In the genomic region with DNA sequence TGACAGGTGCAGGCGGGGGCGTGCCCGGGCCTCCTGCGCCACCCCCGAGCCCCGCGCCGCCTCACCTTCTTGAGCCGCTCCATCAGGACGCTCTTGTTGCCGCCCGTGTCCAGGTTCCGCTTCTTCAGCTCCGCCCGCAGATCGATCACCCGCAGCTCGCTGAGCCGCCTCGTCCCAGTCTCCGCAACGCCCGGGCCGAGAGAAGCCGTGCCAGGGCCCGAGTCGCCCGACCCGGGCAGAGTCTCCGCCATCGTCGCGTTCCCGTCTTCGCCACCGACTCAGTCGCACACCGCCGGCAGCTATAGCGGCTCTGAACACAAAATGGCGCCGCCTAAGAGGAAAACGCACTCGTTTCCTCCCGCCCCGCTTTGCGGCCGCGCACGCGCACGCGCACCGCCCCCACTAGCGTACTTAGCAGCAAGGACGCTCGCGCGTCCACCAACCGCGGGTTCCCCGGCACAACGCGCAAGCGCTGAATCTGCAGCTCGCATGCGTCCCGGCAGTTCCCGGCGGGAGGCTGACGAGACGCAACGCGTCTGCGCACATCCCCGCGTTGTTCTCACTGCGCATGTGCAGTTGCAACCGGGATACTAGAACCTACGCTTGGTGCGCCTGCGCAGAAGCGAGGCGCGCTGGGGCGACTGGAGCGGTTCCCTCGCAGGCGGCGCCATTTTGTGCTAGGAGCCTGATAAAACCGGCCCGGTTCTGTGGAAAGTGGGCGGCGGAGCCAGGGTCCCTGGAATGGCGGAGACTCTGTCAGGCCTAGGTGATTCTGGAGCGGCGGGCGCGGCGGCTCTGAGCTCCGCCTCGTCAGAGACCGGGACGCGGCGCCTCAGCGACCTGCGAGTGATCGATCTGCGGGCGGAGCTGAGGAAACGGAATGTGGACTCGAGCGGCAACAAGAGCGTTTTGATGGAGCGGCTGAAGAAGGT, we compare ENCODE assay signal across 1 cellular context.
A peak's percentile ranks its signal among the peaks of the same experiment; 100 is the strongest.
TF ChIP-seq lines count a peak whose summit lies in the region.

A gene (plus strand): TSS at position 619 of the 932 bp plus-strand sequence. CDS start 123 bp downstream, at position 742.
A gene (minus strand): TSS at position 312 of the 932 bp plus-strand sequence. CDS start 61 bp downstream, at position 251.

TF ChIP-seq in WTC11, 78 proteins besides CTCF, POLR2A, EP300 and RAD21 (continued from another document):
- TF ChIP-seq, protein P1, sequence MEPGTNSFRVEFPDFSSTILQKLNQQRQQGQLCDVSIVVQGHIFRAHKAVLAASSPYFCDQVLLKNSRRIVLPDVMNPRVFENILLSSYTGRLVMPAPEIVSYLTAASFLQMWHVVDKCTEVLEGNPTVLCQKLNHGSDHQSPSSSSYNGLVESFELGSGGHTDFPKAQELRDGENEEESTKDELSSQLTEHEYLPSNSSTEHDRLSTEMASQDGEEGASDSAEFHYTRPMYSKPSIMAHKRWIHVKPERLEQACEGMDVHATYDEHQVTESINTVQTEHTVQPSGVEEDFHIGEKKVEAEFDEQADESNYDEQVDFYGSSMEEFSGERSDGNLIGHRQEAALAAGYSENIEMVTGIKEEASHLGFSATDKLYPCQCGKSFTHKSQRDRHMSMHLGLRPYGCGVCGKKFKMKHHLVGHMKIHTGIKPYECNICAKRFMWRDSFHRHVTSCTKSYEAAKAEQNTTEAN (CRISPR knock-in tag; IDR thresholded peaks at IDR 0.05) = 0 out of 2 replicates have a peak, but pooled peaks have one; percentile 29
- TF ChIP-seq FOXK1 (CRISPR knock-in tag; IDR thresholded peaks at IDR 0.05) = peak; percentile 81; the same call in 1 of the 2 replicates
- TF ChIP-seq, protein P2, sequence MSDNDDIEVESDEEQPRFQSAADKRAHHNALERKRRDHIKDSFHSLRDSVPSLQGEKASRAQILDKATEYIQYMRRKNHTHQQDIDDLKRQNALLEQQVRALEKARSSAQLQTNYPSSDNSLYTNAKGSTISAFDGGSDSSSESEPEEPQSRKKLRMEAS (CRISPR knock-in tag; IDR thresholded peaks at IDR 0.05) = peak; percentile 85
- TF ChIP-seq, protein P3, sequence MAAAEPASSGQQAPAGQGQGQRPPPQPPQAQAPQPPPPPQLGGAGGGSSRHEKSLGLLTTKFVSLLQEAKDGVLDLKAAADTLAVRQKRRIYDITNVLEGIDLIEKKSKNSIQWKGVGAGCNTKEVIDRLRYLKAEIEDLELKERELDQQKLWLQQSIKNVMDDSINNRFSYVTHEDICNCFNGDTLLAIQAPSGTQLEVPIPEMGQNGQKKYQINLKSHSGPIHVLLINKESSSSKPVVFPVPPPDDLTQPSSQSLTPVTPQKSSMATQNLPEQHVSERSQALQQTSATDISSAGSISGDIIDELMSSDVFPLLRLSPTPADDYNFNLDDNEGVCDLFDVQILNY (CRISPR knock-in tag; IDR thresholded peaks at IDR 0.05) = peak; percentile 48; the same call in 1 of the 2 replicates
- TF ChIP-seq NFE2L1 (CRISPR knock-in tag; IDR thresholded peaks at IDR 0.05) = no peak
- TF ChIP-seq SP1 (CRISPR knock-in tag; conservative IDR thresholded peaks at IDR 0.05) = peak; percentile 71
- peak; percentile 32; the same call in 1 of the 2 replicates for TF ChIP-seq SMAD3 (CRISPR knock-in tag; IDR thresholded peaks at IDR 0.05; ENCODE audit: borderline replicate concordance)
- TF ChIP-seq JAZF1 (CRISPR knock-in tag; IDR thresholded peaks at IDR 0.05) = no peak
- TF ChIP-seq ZNF232 (CRISPR knock-in tag; IDR thresholded peaks at IDR 0.05) = no peak
- TF ChIP-seq HMGA2 (CRISPR knock-in tag; IDR thresholded peaks at IDR 0.05) = no peak
- TF ChIP-seq, protein P4, sequence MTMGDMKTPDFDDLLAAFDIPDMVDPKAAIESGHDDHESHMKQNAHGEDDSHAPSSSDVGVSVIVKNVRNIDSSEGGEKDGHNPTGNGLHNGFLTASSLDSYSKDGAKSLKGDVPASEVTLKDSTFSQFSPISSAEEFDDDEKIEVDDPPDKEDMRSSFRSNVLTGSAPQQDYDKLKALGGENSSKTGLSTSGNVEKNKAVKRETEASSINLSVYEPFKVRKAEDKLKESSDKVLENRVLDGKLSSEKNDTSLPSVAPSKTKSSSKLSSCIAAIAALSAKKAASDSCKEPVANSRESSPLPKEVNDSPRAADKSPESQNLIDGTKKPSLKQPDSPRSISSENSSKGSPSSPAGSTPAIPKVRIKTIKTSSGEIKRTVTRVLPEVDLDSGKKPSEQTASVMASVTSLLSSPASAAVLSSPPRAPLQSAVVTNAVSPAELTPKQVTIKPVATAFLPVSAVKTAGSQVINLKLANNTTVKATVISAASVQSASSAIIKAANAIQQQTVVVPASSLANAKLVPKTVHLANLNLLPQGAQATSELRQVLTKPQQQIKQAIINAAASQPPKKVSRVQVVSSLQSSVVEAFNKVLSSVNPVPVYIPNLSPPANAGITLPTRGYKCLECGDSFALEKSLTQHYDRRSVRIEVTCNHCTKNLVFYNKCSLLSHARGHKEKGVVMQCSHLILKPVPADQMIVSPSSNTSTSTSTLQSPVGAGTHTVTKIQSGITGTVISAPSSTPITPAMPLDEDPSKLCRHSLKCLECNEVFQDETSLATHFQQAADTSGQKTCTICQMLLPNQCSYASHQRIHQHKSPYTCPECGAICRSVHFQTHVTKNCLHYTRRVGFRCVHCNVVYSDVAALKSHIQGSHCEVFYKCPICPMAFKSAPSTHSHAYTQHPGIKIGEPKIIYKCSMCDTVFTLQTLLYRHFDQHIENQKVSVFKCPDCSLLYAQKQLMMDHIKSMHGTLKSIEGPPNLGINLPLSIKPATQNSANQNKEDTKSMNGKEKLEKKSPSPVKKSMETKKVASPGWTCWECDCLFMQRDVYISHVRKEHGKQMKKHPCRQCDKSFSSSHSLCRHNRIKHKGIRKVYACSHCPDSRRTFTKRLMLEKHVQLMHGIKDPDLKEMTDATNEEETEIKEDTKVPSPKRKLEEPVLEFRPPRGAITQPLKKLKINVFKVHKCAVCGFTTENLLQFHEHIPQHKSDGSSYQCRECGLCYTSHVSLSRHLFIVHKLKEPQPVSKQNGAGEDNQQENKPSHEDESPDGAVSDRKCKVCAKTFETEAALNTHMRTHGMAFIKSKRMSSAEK (CRISPR knock-in tag; IDR thresholded peaks at IDR 0.05; ENCODE audit: borderline replicate concordance) = no peak
- TF ChIP-seq GTF2I (CRISPR knock-in tag; conservative IDR thresholded peaks at IDR 0.05) = no peak
- peak; percentile 31; the same call in 1 of the 2 replicates for TF ChIP-seq GABPB1 (CRISPR knock-in tag; IDR thresholded peaks at IDR 0.05)
- no peak for TF ChIP-seq MXD4 (CRISPR knock-in tag; IDR thresholded peaks at IDR 0.05; ENCODE audit: borderline replicate concordance)
- TF ChIP-seq SMAD4 (CRISPR knock-in tag; IDR thresholded peaks at IDR 0.05) = no peak
- TF ChIP-seq MYBL2 (CRISPR knock-in tag; IDR thresholded peaks at IDR 0.05) = peak; percentile 77
- TF ChIP-seq, protein P5, sequence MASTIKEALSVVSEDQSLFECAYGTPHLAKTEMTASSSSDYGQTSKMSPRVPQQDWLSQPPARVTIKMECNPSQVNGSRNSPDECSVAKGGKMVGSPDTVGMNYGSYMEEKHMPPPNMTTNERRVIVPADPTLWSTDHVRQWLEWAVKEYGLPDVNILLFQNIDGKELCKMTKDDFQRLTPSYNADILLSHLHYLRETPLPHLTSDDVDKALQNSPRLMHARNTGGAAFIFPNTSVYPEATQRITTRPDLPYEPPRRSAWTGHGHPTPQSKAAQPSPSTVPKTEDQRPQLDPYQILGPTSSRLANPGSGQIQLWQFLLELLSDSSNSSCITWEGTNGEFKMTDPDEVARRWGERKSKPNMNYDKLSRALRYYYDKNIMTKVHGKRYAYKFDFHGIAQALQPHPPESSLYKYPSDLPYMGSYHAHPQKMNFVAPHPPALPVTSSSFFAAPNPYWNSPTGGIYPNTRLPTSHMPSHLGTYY (CRISPR knock-in tag; IDR thresholded peaks at IDR 0.05) = no peak
- peak; percentile 49 for TF ChIP-seq ETV6 (CRISPR knock-in tag; IDR thresholded peaks at IDR 0.05)
